11 cellular contexts compared by ENCODE assay signal in the genomic region with DNA sequence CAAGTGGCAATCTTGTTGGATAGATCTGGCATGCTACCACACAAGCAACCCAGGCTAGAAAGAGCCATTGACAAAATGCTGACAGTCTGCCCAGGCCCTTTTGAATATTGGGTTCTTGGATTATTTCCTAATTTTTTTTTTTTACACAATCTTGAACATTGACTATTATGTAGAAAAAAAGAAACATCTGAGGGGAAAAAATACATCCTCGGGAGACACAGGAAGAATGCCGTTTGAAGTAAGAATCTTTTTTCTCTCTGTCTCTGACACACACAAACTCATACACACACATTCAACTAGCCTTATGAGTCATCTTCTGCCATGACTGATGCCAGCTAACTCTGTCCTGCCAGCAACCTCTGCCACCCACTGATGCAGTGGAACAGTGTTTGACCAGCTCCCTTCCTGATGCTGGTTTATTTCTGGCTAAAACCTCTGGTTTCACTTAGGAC. TPM values are rescaled to one million over a fixed set of nuclear protein-coding genes. Genes with fewer than 3 reads are reported as not detected.
DNase-seq lines count a peak whose midpoint lies in the region; ATAC-seq, FAIRE-seq and TF ChIP-seq lines count a peak whose summit lies in the region.
"Had no signal": no experiment of that assay in that cellular context is flagged by ENCODE, and none has a peak within 500 bp of the region (broad histone marks: within the 10 kb centered on the region; RNA-seq: fewer than 3 reads in every experiment).

No MANE protein-coding gene starts in this region.

- H3K4me1 ChIP-seq in right lobe of liver = peaks cover 0 to 49% (median 25%) of the 10 kb centered on the region in 4 donors

- DNase-seq in activated naive CD4-positive, alpha-beta T cell treated with anti-CD3 and anti-CD28 coated beads for 36 hours = peak; percentile 8
- no peak for DNase-seq in activated naive CD4-positive, alpha-beta T cell treated with anti-CD3 and anti-CD28 coated beads, Interleukin-2, amount 10 ng/mL, durations not matched to agents 7 days and 5 days
- peak in 2 of 3 donors; percentile 61 to 77 for DNase-seq in right lobe of liver
- DNase-seq in urothelium cell line (ENCODE audit: low spot score) = peak; percentile 50
- DNase-seq in DMS 273 (lab: John Stamatoyannopoulos, UW; ENCODE audit: unreplicated experiment) = no peak
- DNase-seq: central memory CD4-positive, alpha-beta T cell had no signal

- no peak overlapping the region for H3K4me3 Mint-ChIP-seq in activated naive CD4-positive, alpha-beta T cell treated with anti-CD3 and anti-CD28 coated beads for 36 hours
- H3K4me3 Mint-ChIP-seq in activated naive CD4-positive, alpha-beta T cell treated with anti-CD3 and anti-CD28 coated beads, Interleukin-2, amount 10 ng/mL, durations not matched to agents 7 days and 5 days = no peak overlapping the region
- H3K4me3 Mint-ChIP-seq: CD14-positive monocyte had no signal

- peaks cover 6% of the 10 kb centered on the region for H3K27me3 Mint-ChIP-seq in activated naive CD4-positive, alpha-beta T cell treated with anti-CD3 and anti-CD28 coated beads for 36 hours (ENCODE audit: low read depth)
- H3K27me3 Mint-ChIP-seq in activated naive CD4-positive, alpha-beta T cell treated with anti-CD3 and anti-CD28 coated beads, Interleukin-2, amount 10 ng/mL, durations not matched to agents 7 days and 5 days = no peaks in the 10 kb centered on the region

- 25% methylated on average over 2 of the region's 2 CpGs for WGBS in right lobe of liver (ENCODE audit: insufficient coverage, low coverage, low lambda C conversion rate, missing lambda C conversion rate)

- no peaks in the 10 kb centered on the region for H3K36me3 ChIP-seq in right lobe of liver

- peak overlapping the region; percentile 84 for H3K27ac ChIP-seq in cingulate gyrus (ENCODE audit: low read depth, low read length)
- H3K27ac ChIP-seq in right lobe of liver = peak overlapping the region; percentile 88 to 90 (median 88)
- H3K27ac ChIP-seq: PC-9 had no signal

- no peaks in the 10 kb centered on the region for H3K36me3 Mint-ChIP-seq in activated naive CD4-positive, alpha-beta T cell treated with anti-CD3 and anti-CD28 coated beads for 36 hours (ENCODE audit: low read depth)
- no peaks in the 10 kb centered on the region for H3K36me3 Mint-ChIP-seq in activated naive CD4-positive, alpha-beta T cell treated with anti-CD3 and anti-CD28 coated beads, Interleukin-2, amount 10 ng/mL, durations not matched to agents 7 days and 5 days
- H3K36me3 Mint-ChIP-seq: CD14-positive monocyte had no signal

- no peaks in the 10 kb centered on the region for H3K9me3 Mint-ChIP-seq in activated naive CD4-positive, alpha-beta T cell treated with anti-CD3 and anti-CD28 coated beads for 36 hours
- no peaks in the 10 kb centered on the region for H3K9me3 Mint-ChIP-seq in activated naive CD4-positive, alpha-beta T cell treated with anti-CD3 and anti-CD28 coated beads, Interleukin-2, amount 10 ng/mL, durations not matched to agents 7 days and 5 days

- H3K27me3 ChIP-seq in right lobe of liver = no peaks in the 10 kb centered on the region

- H3K9me3 ChIP-seq in right lobe of liver = no peaks in the 10 kb centered on the region

- no peak for FAIRE-seq in urothelium cell line (lab: Jason Lieb, UNC)

- TF ChIP-seq POLR2A in right lobe of liver (IDR thresholded peaks at IDR 0.05) = peak; percentile 48

- peak; percentile 62 to 77 (median 74) for ATAC-seq in right lobe of liver
- no peak for ATAC-seq in GM18867 (IDR thresholded peaks at IDR 0.05; ENCODE audit: unreplicated experiment)
- no peak for ATAC-seq in HG02610 (IDR thresholded peaks at IDR 0.05; ENCODE audit: unreplicated experiment)

- CTCF ChIA-PET in activated naive CD4-positive, alpha-beta T cell treated with anti-CD3 and anti-CD28 coated beads for 36 hours (lab: Charles Lee) = no interaction called here
- CTCF ChIA-PET in activated naive CD4-positive, alpha-beta T cell treated with anti-CD3 and anti-CD28 coated beads, Interleukin-2, amount 10 ng/mL, durations not matched to agents 7 days and 5 days (lab: Charles Lee) = no interaction called here

- H3K27ac Mint-ChIP-seq in activated naive CD4-positive, alpha-beta T cell treated with anti-CD3 and anti-CD28 coated beads for 36 hours = no peak overlapping the region
- H3K27ac Mint-ChIP-seq in activated naive CD4-positive, alpha-beta T cell treated with anti-CD3 and anti-CD28 coated beads, Interleukin-2, amount 10 ng/mL, durations not matched to agents 7 days and 5 days = no peak overlapping the region
- H3K27ac Mint-ChIP-seq: CD14-positive monocyte had no signal

- no peak overlapping the region for H3K4me3 ChIP-seq in right lobe of liver
- H3K4me3 ChIP-seq: PC-9 had no signal

- no peak for TF ChIP-seq CTCF in right lobe of liver (IDR thresholded peaks at IDR 0.05)

- peaks cover 4% of the 10 kb centered on the region for H3K4me1 Mint-ChIP-seq in activated naive CD4-positive, alpha-beta T cell treated with anti-CD3 and anti-CD28 coated beads for 36 hours (ENCODE audit: low read depth)
- no peaks in the 10 kb centered on the region for H3K4me1 Mint-ChIP-seq in activated naive CD4-positive, alpha-beta T cell treated with anti-CD3 and anti-CD28 coated beads, Interleukin-2, amount 10 ng/mL, durations not matched to agents 7 days and 5 days
- H3K4me1 Mint-ChIP-seq: CD14-positive monocyte had no signal

- intact Hi-C loops in activated naive CD4-positive, alpha-beta T cell treated with anti-CD3 and anti-CD28 coated beads for 36 hours (cut with micrococcal nuclease) = no loop called here
- intact Hi-C loops in right lobe of liver (cut with DNase I) = no loop called here

RNA-seq across cellular contexts. Expression of a gene that starts 47.2 kb away (rescaled TPM):
- total RNA-seq in activated naive CD4-positive, alpha-beta T cell treated with anti-CD3 and anti-CD28 coated beads for 36 hours = under 1 TPM; 0.77 to 0.93 TPM
- 10 to 100 TPM; 56.4 to 97.9 (median 76.5) TPM for total RNA-seq in right lobe of liver

Comparison
In these comparisons a context has a peak if more than half of its experiments do, and no peak if none do; other contexts are left out.
1. DNase-seq: peak in activated naive CD4-positive, alpha-beta T cell treated with anti-CD3 and anti-CD28 coated beads for 36 hours (single experiment), right lobe of liver (2 of 3) and urothelium cell line (single experiment); none in activated naive CD4-positive, alpha-beta T cell treated with anti-CD3 and anti-CD28 coated beads, Interleukin-2, amount 10 ng/mL, durations not matched to agents 7 days and 5 days (single experiment) and DMS 273 (single experiment).
2. ATAC-seq: peak in right lobe of liver (4 of 4); none in GM18867 (single experiment) and HG02610 (single experiment).
3. RNA of a gene that starts 47.2 kb away (total RNA-seq): 56.4 to 97.9 TPM in right lobe of liver; 0.77 to 0.93 TPM in activated naive CD4-positive, alpha-beta T cell treated with anti-CD3 and anti-CD28 coated beads for 36 hours; every median in the first group is over 10 times any median in the second.